Comparison of ENCODE assay signal across 8 cellular contexts in the genomic region with DNA sequence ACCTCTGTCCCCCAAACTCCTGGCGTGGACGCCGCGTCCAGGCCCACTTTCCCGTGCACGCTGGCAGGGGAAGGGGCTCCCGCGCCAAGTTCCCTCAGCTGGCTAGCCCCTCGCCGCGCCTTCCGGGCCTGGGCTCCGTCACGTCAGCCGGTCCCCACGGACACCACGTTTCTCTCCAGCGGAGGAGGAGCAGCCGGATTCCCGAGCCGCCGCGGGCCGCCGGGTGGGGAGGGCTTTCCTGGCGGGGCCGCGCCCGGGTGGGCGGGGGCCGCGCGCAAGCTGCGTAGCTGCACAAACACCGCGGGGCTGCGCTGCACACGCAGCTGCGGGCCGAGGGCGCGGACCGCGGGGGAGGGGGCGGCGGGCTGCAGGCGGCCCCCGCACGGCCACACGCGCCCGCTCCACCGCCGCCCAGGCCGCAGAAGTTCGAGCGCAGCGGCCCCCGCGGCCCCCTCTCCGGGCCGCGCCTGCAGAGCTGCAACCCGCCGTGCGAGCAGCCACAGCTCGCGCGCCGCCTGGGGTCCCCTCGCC. TPM values are rescaled to one million over a fixed set of nuclear protein-coding genes. Genes with fewer than 3 reads are reported as not detected.
DNase-seq lines count a peak whose midpoint lies in the region; ATAC-seq, FAIRE-seq and TF ChIP-seq lines count a peak whose summit lies in the region.

No MANE protein-coding gene starts in this region.

- ATAC-seq in GM19397 (IDR thresholded peaks at IDR 0.05; ENCODE audit: unreplicated experiment), result peak; percentile 3
- ATAC-seq in T-cell (replicated peaks in 1 of 4), result peak; percentile 13 to 42 (median 36)
- ATAC-seq in HG03139 (IDR thresholded peaks at IDR 0.05; ENCODE audit: unreplicated experiment), result no peak
- no peak for ATAC-seq in GM18868 (IDR thresholded peaks at IDR 0.05; ENCODE audit: unreplicated experiment)

- no peaks in the 10 kb centered on the region for H3K27me3 ChIP-seq in small intestine (ENCODE audit: control insufficient read depth in 2 of 2, insufficient read depth in 2 of 2, low read length in 2 of 2)

- POLR2A ChIA-PET in AG04449 (lab: Yijun Ruan, JAX), result interaction anchor here (0.8 to 2.3 kb wide), 7 partner anchors 17 to 38 kb away, joined by 3 to 38 read pairs (median 4); no protein-coding TSS in a partner anchor
- POLR2A ChIA-PET in T-cell (lab: Charles Lee), result interaction anchor here (0.6 to 1.7 kb wide), 14 partner anchors 9 to 287 kb away, joined by 3 to 10 read pairs (median 4); partner anchors contain the start of genes COQ6 (in 1 of the 2) and FAM161B (in 1 of the 2)

- H3K27ac Mint-ChIP-seq in T-cell (peak overlapping the region; percentile 69 to 99), immature natural killer cell (peak overlapping the region in 5 of 6 donors; percentile 72 to 96 (median 80))

- H3K36me3 ChIP-seq in small intestine (ENCODE audit: control insufficient read depth in 2 of 2, insufficient read depth in 2 of 2, low read length in 2 of 2), result no peaks in the 10 kb centered on the region

- H3K9me3 Mint-ChIP-seq in T-cell (no peaks in the 10 kb centered on the region), immature natural killer cell (no peaks in the 10 kb centered on the region)

- H3K4me3 ChIP-seq in AG04449 (ENCODE audit: low read depth, low read length) (peak overlapping the region; percentile 89), small intestine (ENCODE audit: low read depth in 1 of 2, low read length in 2 of 2) (peak overlapping the region; percentile 85 to 88)

- FAIRE-seq in small intestine (lab: Jason Lieb, UNC), result no peak

- H3K27me3 Mint-ChIP-seq in T-cell (no peaks in the 10 kb centered on the region), immature natural killer cell (ENCODE audit: low read depth in 3 of 3) (peaks cover 17 to 42% (median 34%) of the 10 kb centered on the region in 3 donors)

- H3K27ac ChIP-seq in caudate nucleus (ENCODE audit: low read depth, low read length) (peak overlapping the region; percentile 90), small intestine (ENCODE audit: low read depth in 1 of 2, low read length in 1 of 2) (peak overlapping the region; percentile 91 to 97)

- H3K9me3 ChIP-seq in small intestine (ENCODE audit: control insufficient read depth, low read depth), result no peaks in the 10 kb centered on the region

- H3K4me3 Mint-ChIP-seq in T-cell, result peak overlapping the region; percentile 86 to 87 (median 87)
- H3K4me3 Mint-ChIP-seq in immature natural killer cell, result peak overlapping the region; percentile 81 to 90 (median 88)

- 1 to 2% (median 1%) methylated on average over 42 to 71 of the region's 71 CpGs for WGBS in small intestine, 3 donors

- H3K36me3 Mint-ChIP-seq in T-cell (no peaks in the 10 kb centered on the region), immature natural killer cell (no peaks in the 10 kb centered on the region)

- CTCF ChIA-PET in AG04449 (lab: Yijun Ruan, JAX), result interaction anchor here (1.0 to 4.5 kb wide), 9 partner anchors 9 to 107 kb away, joined by 3 to 29 read pairs (median 7); no protein-coding TSS in a partner anchor
- CTCF ChIA-PET in T-cell (lab: Charles Lee), result interaction anchor here (0.9 to 4.7 kb wide), 12 partner anchors 10 to 68 kb away, joined by 4 to 24 read pairs (median 7); no protein-coding TSS in a partner anchor

- peaks cover 17 to 59% of the 10 kb centered on the region in 2 donors for H3K4me1 ChIP-seq in small intestine (ENCODE audit: control insufficient read depth in 2 of 2, insufficient read depth in 1 of 2, low read depth in 1 of 2, low read length in 1 of 2)

- DNase-seq in AG04449 (ENCODE audit: low read depth, low spot score) (no peak), T-cell (peak in 24 of 34 experiments; percentile 25 to 65 (median 46)), caudate nucleus (lab: John Stamatoyannopoulos, UW) (peak in 41 of 61 donors; percentile 15 to 75 (median 54)), immature natural killer cell (peak; percentile 53 to 59 (median 54)), small intestine (peak; percentile 61)

- TF ChIP-seq CTCF in AG04449 (IDR thresholded peaks at IDR 0.05; ENCODE audit: insufficient read depth, low read length, missing control alignments), result no peak

- H3K4me1 Mint-ChIP-seq in T-cell (peaks cover 80 to 85% (median 84%) of the 10 kb centered on the region in 3 donors), immature natural killer cell (peaks cover 83 to 84% of the 10 kb centered on the region in 2 donors)

RNA-seq across cellular contexts. Expression of gene PNMA1, which starts 45.1 kb away (rescaled TPM):
- total RNA-seq in T-cell, result 10 to 100 TPM; 36.2 to 57.9 (median 53.4) TPM
- polyA plus RNA-seq in immature natural killer cell (10 to 100 TPM; 19.6 to 39.2 (median 23.8) TPM), small intestine (10 to 100 TPM; 10.8 to 23.5 (median 17.0) TPM)

Comparison
In these comparisons a context has a peak if more than half of its experiments do, and no peak if none do; other contexts are left out.
1. ATAC-seq: peak in GM19397 (single experiment) and T-cell (4 of 4); none in HG03139 (single experiment) and GM18868 (single experiment).